In the genomic region with DNA sequence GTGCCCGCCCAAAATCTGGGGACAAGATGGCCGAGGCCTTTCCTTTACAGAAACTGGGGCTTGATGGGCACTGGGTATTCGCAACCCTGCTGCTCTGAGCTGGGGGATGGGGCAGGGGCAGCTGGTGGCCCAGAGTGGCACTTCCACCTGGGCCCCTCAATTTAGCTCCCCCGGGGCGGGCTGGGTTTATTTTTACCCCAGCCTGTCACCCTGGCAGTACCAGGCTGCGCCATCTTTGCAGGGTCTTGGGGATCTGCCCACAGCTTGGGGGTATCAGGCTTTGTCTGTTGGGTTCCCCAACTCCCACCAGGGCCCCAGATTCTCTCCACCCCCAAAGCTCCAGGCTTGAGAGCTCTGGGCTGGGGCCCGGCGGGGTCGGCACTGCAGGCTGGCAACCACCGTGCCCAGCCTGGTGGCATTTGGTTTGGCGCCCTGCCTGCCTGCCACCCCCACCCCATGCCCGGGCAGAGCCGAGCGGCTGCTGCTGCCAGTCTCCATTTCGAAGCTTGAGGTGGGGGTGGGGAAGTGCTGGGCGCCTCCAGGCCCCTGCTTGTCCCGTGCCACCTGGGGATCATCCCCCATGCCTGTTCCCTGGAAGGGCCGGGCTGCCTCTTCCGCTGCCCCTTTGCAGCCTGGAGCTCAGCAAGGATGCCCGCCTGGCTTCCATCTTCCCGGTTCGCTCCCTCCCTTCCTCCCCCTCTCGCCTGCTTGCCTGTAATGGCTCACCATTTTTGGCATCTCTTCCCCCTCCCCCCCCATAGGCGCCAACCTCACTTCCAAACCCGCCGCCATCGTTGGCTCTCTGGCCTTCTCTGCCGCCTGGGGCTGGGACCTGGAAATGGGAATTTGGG, we compare ENCODE assay signal across 16 cellular contexts. TPM values are rescaled to one million over a fixed set of nuclear protein-coding genes. Genes with fewer than 3 reads are reported as not detected.
DNase-seq lines count a peak whose midpoint lies in the region; ATAC-seq and TF ChIP-seq lines count a peak whose summit lies in the region.
"Had no signal": no experiment of that assay in that cellular context is flagged by ENCODE, and none has a peak within 500 bp of the region (broad histone marks: within the 10 kb centered on the region; RNA-seq: fewer than 3 reads in every experiment).

No MANE protein-coding gene starts in this region.

- peak overlapping the region; percentile 36 for H2AFZ ChIP-seq in mammary epithelial cell (ENCODE audit: low read depth, low read length)

- in situ Hi-C loops in G401 (cut with HindIII; ENCODE audit: low sequenced_read_pairs) (no loop called here), mammary epithelial cell (cut with MboI; ENCODE audit: low sequenced_read_pairs in 2 of 2) (no loop called here)

- H3K27me3 ChIP-seq in mammary epithelial cell (ENCODE audit: insufficient read depth, low read length) (no peaks in the 10 kb centered on the region), lower lobe of right lung (ENCODE audit: low read depth) (peaks cover 18% of the 10 kb centered on the region)

- H3K79me2 ChIP-seq in mammary epithelial cell (ENCODE audit: insufficient read depth, low read length) = peaks cover 87% of the 10 kb centered on the region

- intact Hi-C loops in mammary epithelial cell (cut with micrococcal nuclease) = no loop called here
- intact Hi-C loops in lower lobe of right lung (cut with DNase I) = no loop called here

- no TSS peak for BruUV-seq in mammary epithelial cell (replicated peaks; lab: Mats Ljungman, UMichigan)

- WGBS in mammary epithelial cell (ENCODE audit: low coverage, missing lambda C conversion rate) = 48% methylated on average over 12 of the region's 28 CpGs

- H3K4me2 ChIP-seq in mammary epithelial cell (ENCODE audit: insufficient read depth, low read depth, low read length) = peak overlapping the region; percentile 75
- H3K4me2 ChIP-seq: smooth muscle cell had no signal

- H3K27ac ChIP-seq in mammary epithelial cell (ENCODE audit: insufficient read depth, low read depth, low read length) (no peak overlapping the region), lower lobe of right lung (peak overlapping the region; percentile 77), temporal lobe (ENCODE audit: low read depth, low read length) (peak overlapping the region; percentile 86)

- no peak overlapping the region for H3K9ac ChIP-seq in mammary epithelial cell (ENCODE audit: insufficient read depth, low read length)

- no peak overlapping the region for H3K4me3 ChIP-seq in mammary epithelial cell (replicated peaks in 1 of 3; ENCODE audit: insufficient read depth in 1 of 3, low read depth in 2 of 3, low read length in 3 of 3)
- H3K4me3 ChIP-seq in lower lobe of right lung = no peak overlapping the region
- H3K4me3 ChIP-seq: smooth muscle cell had no signal

- H3K9me3 ChIP-seq in mammary epithelial cell (replicated peaks; ENCODE audit: insufficient read depth, low read length) (no peaks in the 10 kb centered on the region), lower lobe of right lung (no peaks in the 10 kb centered on the region)

- no peaks in the 10 kb centered on the region for H3K36me3 ChIP-seq in mammary epithelial cell (ENCODE audit: insufficient read depth, low read length)
- no peaks in the 10 kb centered on the region for H3K36me3 ChIP-seq in lower lobe of right lung

- H3K4me1 ChIP-seq in mammary epithelial cell (ENCODE audit: insufficient read depth, low read length) = peaks cover 33% of the 10 kb centered on the region
- H3K4me1 ChIP-seq in lower lobe of right lung = peaks cover 94% of the 10 kb centered on the region

- peak in 1 of 2 donors; percentile 3 for ATAC-seq in lower lobe of right lung
- no peak for ATAC-seq in GM19467 (IDR thresholded peaks at IDR 0.05; ENCODE audit: unreplicated experiment)
- no peak for ATAC-seq in HG02623 (IDR thresholded peaks at IDR 0.05; ENCODE audit: unreplicated experiment)
- no peak for ATAC-seq in GM18909 (IDR thresholded peaks at IDR 0.05; ENCODE audit: poor library complexity, unreplicated experiment)
- ATAC-seq: activated CD8-positive, alpha-beta T cell treated with anti-CD3 and anti-CD28 coated beads, Interleukin-2, amount 10 ng/mL, durations not matched to agents 7 days and 5 days had no signal

- CTCF ChIA-PET in mammary epithelial cell (lab: Charles Lee; ENCODE audit: low non-redundant PET) = no interaction called here

- peak; percentile 70 for DNase-seq in G401 (ENCODE audit: low spot score)
- no peak for DNase-seq in mammary epithelial cell
- no peak for DNase-seq in lower lobe of right lung
- no peak for DNase-seq in GM10266 (ENCODE audit: extremely low spot score)
- DNase-seq: activated CD8-positive, alpha-beta T cell treated with anti-CD3 and anti-CD28 coated beads, Interleukin-2, amount 10 ng/mL, durations not matched to agents 7 days and 5 days; IMR-90; NCI-H1417 treated with DMSO at 0.1 percent for 48 hours; NCI-H2227 treated with DMSO at 0.1 percent for 48 hours; nephron progenitor cell had no signal

- TF ChIP-seq CTCF in mammary epithelial cell (conservative IDR thresholded peaks at IDR 0.05 in 1 of 2, IDR thresholded peaks at IDR 0.05 in 1 of 2; ENCODE audit: extremely low read depth in 1 of 2, insufficient read depth in 1 of 2, low read depth in 1 of 2, low read length in 2 of 2) = no peak
- no peak for TF ChIP-seq CTCF in lower lobe of right lung (IDR thresholded peaks at IDR 0.05)
- TF ChIP-seq CTCF in GM10266 (IDR thresholded peaks at IDR 0.05; ENCODE audit: control insufficient read depth, insufficient read depth, low read depth, missing control alignments) = no peak

- H4K20me1 ChIP-seq in mammary epithelial cell (ENCODE audit: insufficient read depth, low read length) = no peaks in the 10 kb centered on the region

- dilution Hi-C loops in mammary epithelial cell (cut with HindIII; ENCODE audit: low sequenced_read_pairs) = no loop called here

RNA-seq across cellular contexts. Expression of a gene that starts 11.4 kb away (rescaled TPM):
- 0.86 and 3.6 TPM in 2 replicates for total RNA-seq in G401 (2014; rRNA removed; shearing (Covaris generic))
- total RNA-seq in mammary epithelial cell (10 to 100 TPM; 43.2 to 76.1 TPM), lower lobe of right lung (146 TPM), temporal lobe (185 TPM)
- polyA plus RNA-seq in mammary epithelial cell = 24.5 TPM
- polyA minus RNA-seq in mammary epithelial cell = 215 TPM

RNA-seq across cellular contexts. Expression of a gene that starts 37.3 kb away (rescaled TPM):
- 0.18 TPM in 1 of 2 replicates, not detected in the other for total RNA-seq in G401 (2014; rRNA removed; shearing (Covaris generic))
- under 1 TPM; under 0.01 to 0.28 TPM for total RNA-seq in mammary epithelial cell
- 0.07 TPM for polyA plus RNA-seq in mammary epithelial cell
- polyA minus RNA-seq in mammary epithelial cell = not detected
- 0.32 TPM for total RNA-seq in lower lobe of right lung
- not detected for total RNA-seq in temporal lobe
- total RNA-seq: IMR-90, kidney epithelial cell, SK-MEL-5, smooth muscle cell had no signal
- polyA plus RNA-seq: smooth muscle cell had no signal

RNA-seq across cellular contexts. Expression of a gene that starts 49.6 kb away (rescaled TPM):
- 79.7 and 124 TPM in 2 replicates for total RNA-seq in G401 (2014; rRNA removed; shearing (Covaris generic))
- total RNA-seq in mammary epithelial cell (10 to 100 TPM; 11.5 to 34.5 TPM), lower lobe of right lung (14.8 TPM), temporal lobe (13.5 TPM)
- 35.6 TPM for polyA plus RNA-seq in mammary epithelial cell
- 13.5 TPM for polyA minus RNA-seq in mammary epithelial cell
